28 cellular contexts compared by ENCODE assay signal in the genomic region with DNA sequence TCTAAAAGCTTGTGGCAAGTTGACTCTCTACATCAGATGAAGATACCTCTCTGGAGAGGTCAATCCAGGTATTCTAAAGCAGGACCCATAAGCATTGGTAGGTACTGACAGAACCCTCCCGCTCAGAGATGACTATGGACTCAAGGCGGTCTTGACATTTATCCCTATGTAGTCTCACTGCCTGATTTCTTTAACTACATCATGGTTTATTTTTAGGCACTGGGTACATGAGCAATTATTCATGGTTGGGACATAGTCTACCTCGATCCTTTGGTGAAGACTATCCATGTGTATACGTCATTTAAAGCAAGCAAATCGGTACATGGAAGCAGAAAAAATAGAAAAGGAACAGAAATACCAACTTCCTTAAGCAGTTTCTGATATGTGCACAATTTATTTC.
"Had no signal": no experiment of that assay in that cellular context is flagged by ENCODE, and none has a peak within 500 bp of the region (broad histone marks: within the 10 kb centered on the region; RNA-seq: fewer than 3 reads in every experiment).

No MANE protein-coding gene starts in this region.

- H3K36me3 ChIP-seq: neural progenitor cell, ovary, sigmoid colon, spleen, suprapubic skin, tibial artery, transverse colon, upper lobe of right lung, uterus had no signal

- H2AFZ ChIP-seq: neural progenitor cell, parathyroid adenoma had no signal

- ATAC-seq: naive thymus-derived CD4-positive, alpha-beta T cell; natural killer cell; right cardiac atrium; stimulated activated memory B cell treated with anti-CD40 and anti-IgM and Interleukin-4, amounts not matched to agents 10 μg/mL and 1 μg/mL and 100 μg/mL, for 72 hours; stimulated activated naive CD8-positive, alpha-beta T cell treated with anti-CD3 and anti-CD28 coated beads, Interleukin-15, amount 100 ng/mL, for 72 hours; stimulated activated naive CD8-positive, alpha-beta T cell treated with anti-CD3 and anti-CD28 coated beads, Interleukin-15, Interleukin-2, amounts not matched to agents 100 U/mL and 50 U/mL, for 24 hours; upper lobe of right lung had no signal

- H3K27ac ChIP-seq: neural progenitor cell, ovary, parathyroid adenoma, skin epidermis, spleen, suprapubic skin, testis, tibial artery, upper lobe of right lung had no signal

- H3K4me1 ChIP-seq: neural progenitor cell, parathyroid adenoma, spleen, suprapubic skin, testis, tibial artery, upper lobe of right lung, uterus had no signal

- H3K9ac ChIP-seq: neural progenitor cell, parathyroid adenoma had no signal

- DNase-seq: naive thymus-derived CD4-positive, alpha-beta T cell; natural killer cell; occipital lobe; ovary; posterior cingulate gyrus; retina; right cardiac atrium; sigmoid colon; spleen; stimulated activated CD4-positive, alpha-beta T cell treated with anti-CD3 and anti-CD28 coated beads, Interleukin-12 subunit alpha, Interleukin-12 subunit beta, amount 100 ng/mL, for 4 hours; stimulated activated CD4-positive, alpha-beta T cell treated with anti-CD3 and anti-CD28 coated beads, Interleukin-1b, Interleukin-23, amount 100 ng/mL, for 48 hours; stimulated activated CD4-positive, alpha-beta T cell treated with anti-CD3 and anti-CD28 coated beads, Interleukin-4, amount 100 ng/mL, for 1 hour; stimulated activated CD4-positive, alpha-beta T cell treated with anti-CD3 and anti-CD28 coated beads, Interleukin-4, amount 100 ng/mL, for 4 hours; stimulated activated CD8-positive, alpha-beta memory T cell treated with anti-CD3 and anti-CD28 coated beads, Interleukin-4, amount 100 ng/mL, for 48 hours; stimulated activated naive CD4-positive, alpha-beta T cell; stimulated activated naive CD8-positive, alpha-beta T cell treated with anti-CD3 and anti-CD28 coated beads, Interleukin-15, amount 100 ng/mL, for 72 hours; stimulated activated naive CD8-positive, alpha-beta T cell treated with anti-CD3 and anti-CD28 coated beads, Interleukin-15, Interleukin-2, amounts not matched to agents 100 U/mL and 50 U/mL, for 24 hours; testis; tibial artery; transverse colon; upper lobe of right lung; uterus had no signal

- H3K27me3 ChIP-seq: neural progenitor cell, ovary, sigmoid colon, spleen, suprapubic skin, testis, tibial artery, transverse colon, upper lobe of right lung, uterus had no signal

- H3K4me3 ChIP-seq: neural progenitor cell, ovary, sigmoid colon, skin epidermis, smooth muscle cell, spleen, suprapubic skin, testis, tibial artery, transverse colon, upper lobe of right lung, uterus had no signal

- H3K9me3 ChIP-seq: ovary, suprapubic skin, testis, upper lobe of right lung, uterus had no signal

- H3K79me2 ChIP-seq: parathyroid adenoma had no signal

- H3K4me2 ChIP-seq: neural progenitor cell, smooth muscle cell had no signal
